ENCODE assay signal across 8 cellular contexts in the genomic region with DNA sequence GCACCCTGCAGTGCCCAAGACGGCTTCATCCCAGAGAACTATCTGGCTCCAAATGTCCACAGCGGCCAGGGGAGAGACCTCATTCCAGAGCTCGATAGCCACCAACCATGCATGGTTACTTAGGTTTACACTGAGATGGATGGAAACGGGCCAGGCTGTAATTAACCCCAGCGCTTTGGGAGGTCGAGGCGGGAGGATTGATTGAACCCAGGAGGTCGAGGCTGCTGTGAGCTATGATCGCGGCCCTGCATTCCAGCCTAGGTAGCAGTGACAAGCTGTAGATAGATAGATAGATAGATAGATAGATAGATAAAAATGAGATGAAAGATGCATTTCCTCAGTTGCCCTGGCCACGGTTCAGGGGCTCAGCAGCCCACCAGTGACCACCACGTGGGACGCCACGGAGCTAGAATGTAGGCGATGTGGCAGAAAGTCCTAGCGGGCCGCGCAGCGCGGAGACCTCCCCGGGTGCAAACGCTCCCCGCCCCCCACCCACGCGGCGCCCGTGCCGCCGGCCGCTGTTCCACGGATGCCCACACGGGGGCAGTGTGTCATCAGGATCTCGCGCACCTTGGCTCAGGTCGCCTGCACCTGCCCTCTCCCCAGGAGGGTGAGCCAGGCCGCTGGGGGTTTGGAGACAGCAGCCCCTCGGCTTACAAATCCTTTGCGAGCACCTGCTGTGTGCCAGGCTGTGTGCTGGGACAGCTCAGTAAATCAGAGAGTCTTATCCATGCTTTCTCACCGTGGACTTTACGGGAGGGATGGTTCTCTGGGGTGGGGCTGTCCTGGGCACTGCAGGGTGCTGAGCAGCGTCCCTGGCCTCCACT. TPM values are rescaled to one million over a fixed set of nuclear protein-coding genes. Genes with fewer than 3 reads are reported as not detected.
DNase-seq lines count a peak whose midpoint lies in the region; ATAC-seq, FAIRE-seq and TF ChIP-seq lines count a peak whose summit lies in the region.

No MANE protein-coding gene starts in this region.

- H3K36me3 ChIP-seq in mammary epithelial cell (ENCODE audit: insufficient read depth, low read length) (no peaks in the 10 kb centered on the region), HepG2 (replicated peaks in 1 of 2; ENCODE audit: control insufficient read depth in 1 of 2, insufficient read depth in 2 of 2, low read length in 2 of 2) (no peaks in the 10 kb centered on the region)

- TF ChIP-seq EP300 in HepG2 (IDR thresholded peaks at IDR 0.05; ENCODE audit: low read depth in 2 of 2, low read length in 2 of 2) (no peak), HepG2 (CRISPR knock-in tag; IDR thresholded peaks at IDR 0.05; ENCODE audit: borderline replicate concordance) (no peak)

- H3K79me2 ChIP-seq in mammary epithelial cell (ENCODE audit: insufficient read depth, low read length) (no peaks in the 10 kb centered on the region), HepG2 (ENCODE audit: insufficient read depth, low read length) (no peaks in the 10 kb centered on the region)

- DNase-seq in DMS153 (lab: John Stamatoyannopoulos, UW): peak; percentile 36
- DNase-seq in KG1 (lab: John Stamatoyannopoulos, UW): peak; percentile 6
- DNase-seq in mammary epithelial cell: peak; percentile 38
- DNase-seq in HepG2 (ENCODE audit: low spot score): no peak
- peak; percentile 68 for DNase-seq in stimulated activated CD8-positive, alpha-beta memory T cell treated with anti-CD3 and anti-CD28 coated beads, Interleukin-15, amount 100 ng/mL, for 1 hour (ENCODE audit: low read depth)
- DNase-seq in epidermal melanocyte (ENCODE audit: insufficient read length, low spot score): no peak

- POLR2A ChIA-PET in HepG2 (lab: Yijun Ruan, JAX): no interaction called here

- TF ChIP-seq CTCF in VCaP (conservative IDR thresholded peaks at IDR 0.05) (peak; percentile 89), mammary epithelial cell (conservative IDR thresholded peaks at IDR 0.05 in 1 of 2, IDR thresholded peaks at IDR 0.05 in 1 of 2; ENCODE audit: extremely low read depth in 1 of 2, insufficient read depth in 1 of 2, low read depth in 1 of 2, low read length in 2 of 2) (peak; percentile 69 to 94), HepG2 (CRISPR knock-in tag; IDR thresholded peaks at IDR 0.05) (peak; percentile 94)

- peak overlapping the region in 1 of 3 experiments; percentile 16 for H3K4me3 ChIP-seq in mammary epithelial cell (replicated peaks in 1 of 3; ENCODE audit: insufficient read depth in 1 of 3, low read depth in 2 of 3, low read length in 3 of 3)
- peak overlapping the region in 1 of 3 experiments; percentile 44; a peak in 1 of 6 replicates for H3K4me3 ChIP-seq in HepG2 (replicated peaks in 1 of 3; ENCODE audit: insufficient read depth in 1 of 3, low read depth in 2 of 3, low read length in 3 of 3)

- intact Hi-C loops in mammary epithelial cell (cut with micrococcal nuclease): loop anchor here (1.0 kb wide), 3 partner anchors 32 to 174 kb away; no protein-coding TSS in a partner anchor
- intact Hi-C loops in HepG2 (cut with micrococcal nuclease; ENCODE audit: unreplicated experiment): no loop called here

- in situ Hi-C loops in mammary epithelial cell (cut with MboI; ENCODE audit: low sequenced_read_pairs in 2 of 2): loop anchor here in 1 of 2 donors (10.0 kb wide), 1 partner anchor 89 kb away; no protein-coding TSS in a partner anchor
- in situ Hi-C loops in HepG2 (cut with HindIII; ENCODE audit: extremely low pct_ligation_motif_present, low pct_unique_long_range_greater_than_20kb): loop anchor here (10.0 kb wide), 1 partner anchor 49 kb away; no protein-coding TSS in a partner anchor

- CTCF ChIA-PET in mammary epithelial cell (lab: Charles Lee; ENCODE audit: low non-redundant PET): interaction anchor here (0.5 to 0.6 kb wide), 2 partner anchors 66 to 125 kb away, joined by 7 to 14 read pairs; no protein-coding TSS in a partner anchor
- CTCF ChIA-PET in HepG2 (lab: Yijun Ruan, JAX; ENCODE audit: low intra/inter-chr PET ratio, low total read pairs): interaction anchor here (1.1 to 3.6 kb wide), 4 partner anchors 28 to 114 kb away, joined by 3 to 34 read pairs (median 18); no protein-coding TSS in a partner anchor

- peak; percentile 77 for ATAC-seq in HepG2
- no peak for ATAC-seq in HG03108 (IDR thresholded peaks at IDR 0.05; ENCODE audit: unreplicated experiment)

- H3K4me2 ChIP-seq in mammary epithelial cell (ENCODE audit: insufficient read depth, low read depth, low read length) (peak overlapping the region; percentile 71), HepG2 (ENCODE audit: low read depth, low read length) (peak overlapping the region; percentile 69)

- H3K27me3 ChIP-seq in mammary epithelial cell (ENCODE audit: insufficient read depth, low read length) (no peaks in the 10 kb centered on the region), HepG2 (ENCODE audit: control insufficient read depth in 1 of 2, insufficient read depth in 2 of 2, low read length in 2 of 2) (peaks cover 0 to 4% of the 10 kb centered on the region in 2 experiments; a peak in 1 of 5 replicates)

- H3K9ac ChIP-seq in mammary epithelial cell (ENCODE audit: insufficient read depth, low read length): no peak overlapping the region
- no peak overlapping the region for H3K9ac ChIP-seq in HepG2 (ENCODE audit: insufficient read depth, low read depth, low read length)

- BruUV-seq in mammary epithelial cell (replicated peaks; lab: Mats Ljungman, UMichigan) (no TSS peak), HepG2 (replicated peaks; lab: Mats Ljungman, UMichigan) (no TSS peak)

- TF ChIP-seq RAD21 in HepG2 (CRISPR knock-in tag; IDR thresholded peaks at IDR 0.05): peak; percentile 95

- dilution Hi-C loops in mammary epithelial cell (cut with HindIII; ENCODE audit: low sequenced_read_pairs): no loop called here

- H3K27ac ChIP-seq in VCaP (no peak overlapping the region), mammary epithelial cell (ENCODE audit: insufficient read depth, low read depth, low read length) (no peak overlapping the region), HepG2 (ENCODE audit: extremely low read length, insufficient read depth, low read length) (no peak overlapping the region)

- H3K4me1 ChIP-seq in mammary epithelial cell (ENCODE audit: insufficient read depth, low read length) (peaks cover 6% of the 10 kb centered on the region), HepG2 (ENCODE audit: insufficient read depth, low read length) (peaks cover 20% of the 10 kb centered on the region)

- no peaks in the 10 kb centered on the region for H4K20me1 ChIP-seq in mammary epithelial cell (ENCODE audit: insufficient read depth, low read length)
- no peaks in the 10 kb centered on the region for H4K20me1 ChIP-seq in HepG2 (ENCODE audit: insufficient read depth, low read length)

- no peak for TF ChIP-seq POLR2A in HepG2 (IDR thresholded peaks at IDR 0.05; ENCODE audit: insufficient read depth in 1 of 2, low read depth in 2 of 2, low read length in 2 of 2)

- H3K9me3 ChIP-seq in mammary epithelial cell (replicated peaks; ENCODE audit: insufficient read depth, low read length) (no peaks in the 10 kb centered on the region), HepG2 (ENCODE audit: low read length) (no peaks in the 10 kb centered on the region)

- WGBS in mammary epithelial cell (ENCODE audit: low coverage, missing lambda C conversion rate): 13% methylated on average over 34 of the region's 41 CpGs
- WGBS in HepG2 (ENCODE audit: low lambda C conversion rate): 8% methylated on average over 20 of the region's 41 CpGs

- peak; percentile 12 for FAIRE-seq in HepG2 (lab: Jason Lieb, UNC)

- H2AFZ ChIP-seq in mammary epithelial cell (ENCODE audit: low read depth, low read length): peak overlapping the region; percentile 23
- no peak overlapping the region for H2AFZ ChIP-seq in HepG2 (ENCODE audit: low read length)

RNA-seq across cellular contexts. Expression of gene TLE5, which starts 13.5 kb away (rescaled TPM):
- 100 to 1,000 TPM; 348 to 349 TPM for total RNA-seq in mammary epithelial cell
- polyA plus RNA-seq in mammary epithelial cell: 370 TPM
- 319 TPM for polyA minus RNA-seq in mammary epithelial cell
- total RNA-seq in HepG2 (2016; rRNA removed; fragmentation: Illumina TruSeq; extraction: Trizol): 51.6 and 62.8 TPM in 2 replicates
- 148 and 187 TPM in 2 replicates for total RNA-seq in HepG2 (2016; cell fraction: cytosol; rRNA removed; fragmentation: Illumina TruSeq; extraction: Trizol; ENCODE audit: low read depth)
- total RNA-seq in HepG2 (2016; cell fraction: insoluble cytoplasmic fraction; rRNA removed; fragmentation: Illumina TruSeq; extraction: Trizol): 41.9 and 63.2 TPM in 2 replicates
- 155 and 189 TPM in 2 replicates for total RNA-seq in HepG2 (2016; cell fraction: membrane; rRNA removed; fragmentation: Illumina TruSeq; extraction: Trizol)
- total RNA-seq in HepG2 (2016; cell fraction: nucleus; rRNA removed; fragmentation: Illumina TruSeq; extraction: Trizol): 29.0 and 32.6 TPM in 2 replicates
- polyA plus RNA-seq in HepG2 (2011; rRNA removed): 189 and 246 TPM in 2 replicates
- polyA plus RNA-seq in HepG2 (2011; cell fraction: cytosol; rRNA removed): 170 and 253 TPM in 2 replicates
- polyA plus RNA-seq in HepG2 (2011; cell fraction: nucleus; rRNA removed): 312 and 359 TPM in 2 replicates
- polyA plus RNA-seq in HepG2 (2012): 157 and 182 TPM in 2 replicates
- 365 and 380 TPM in 2 replicates for polyA plus RNA-seq in HepG2 (2016; cell fraction: cytosol; fragmentation: Illumina TruSeq; extraction: Trizol; ENCODE audit: low read depth)
- polyA plus RNA-seq in HepG2 (2016; cell fraction: insoluble cytoplasmic fraction; fragmentation: Illumina TruSeq; extraction: Trizol; ENCODE audit: low read depth): 90.9 and 108 TPM in 2 replicates
- 308 and 330 TPM in 2 replicates for polyA plus RNA-seq in HepG2 (2016; cell fraction: membrane; fragmentation: Illumina TruSeq; extraction: Trizol; ENCODE audit: low read depth)
- polyA plus RNA-seq in HepG2 (2016; cell fraction: nucleus; fragmentation: Illumina TruSeq; extraction: Trizol; ENCODE audit: insufficient read depth, low read depth): 105 and 117 TPM in 2 replicates
- 213 and 462 TPM in 2 replicates for polyA minus RNA-seq in HepG2 (2011; rRNA and poly(A)+ RNA removed; ENCODE audit: low replicate concordance)
- polyA minus RNA-seq in HepG2 (2011; cell fraction: cytosol; rRNA and poly(A)+ RNA removed): 159 and 180 TPM in 2 replicates
- polyA minus RNA-seq in HepG2 (2011; cell fraction: nucleus; rRNA and poly(A)+ RNA removed): 36.2 and 46.2 TPM in 2 replicates

RNA-seq across cellular contexts. Expression of gene GNA11, which starts 18.3 kb away (rescaled TPM):
- total RNA-seq in mammary epithelial cell (10 to 100 TPM; 68.1 to 91.4 TPM), HepG2 (2016; rRNA removed; fragmentation: Illumina TruSeq; extraction: Trizol) (18.8 and 26.8 TPM in 2 replicates)
- polyA plus RNA-seq in mammary epithelial cell (67.4 TPM), HepG2 (2011; rRNA removed) (16.0 and 16.8 TPM in 2 replicates)
- polyA minus RNA-seq in mammary epithelial cell: 86.9 TPM
- total RNA-seq in HepG2 (2016; cell fraction: cytosol; rRNA removed; fragmentation: Illumina TruSeq; extraction: Trizol; ENCODE audit: low read depth): 4.5 and 5.5 TPM in 2 replicates
- total RNA-seq in HepG2 (2016; cell fraction: insoluble cytoplasmic fraction; rRNA removed; fragmentation: Illumina TruSeq; extraction: Trizol): 16.2 and 28.2 TPM in 2 replicates
- 20.2 and 20.3 TPM in 2 replicates for total RNA-seq in HepG2 (2016; cell fraction: membrane; rRNA removed; fragmentation: Illumina TruSeq; extraction: Trizol)
- total RNA-seq in HepG2 (2016; cell fraction: nucleus; rRNA removed; fragmentation: Illumina TruSeq; extraction: Trizol): 13.2 and 15.8 TPM in 2 replicates
- polyA plus RNA-seq in HepG2 (2011; cell fraction: cytosol; rRNA removed): 18.0 and 19.4 TPM in 2 replicates
- polyA plus RNA-seq in HepG2 (2011; cell fraction: nucleus; rRNA removed): 24.5 and 30.8 TPM in 2 replicates
- 21.5 and 25.5 TPM in 2 replicates for polyA plus RNA-seq in HepG2 (2012)
- 4.2 and 4.6 TPM in 2 replicates for polyA plus RNA-seq in HepG2 (2016; cell fraction: cytosol; fragmentation: Illumina TruSeq; extraction: Trizol; ENCODE audit: low read depth)
- polyA plus RNA-seq in HepG2 (2016; cell fraction: insoluble cytoplasmic fraction; fragmentation: Illumina TruSeq; extraction: Trizol; ENCODE audit: low read depth): 25.9 and 33.9 TPM in 2 replicates
- 14.1 and 15.9 TPM in 2 replicates for polyA plus RNA-seq in HepG2 (2016; cell fraction: membrane; fragmentation: Illumina TruSeq; extraction: Trizol; ENCODE audit: low read depth)
- 31.1 and 31.9 TPM in 2 replicates for polyA plus RNA-seq in HepG2 (2016; cell fraction: nucleus; fragmentation: Illumina TruSeq; extraction: Trizol; ENCODE audit: insufficient read depth, low read depth)
- polyA minus RNA-seq in HepG2 (2011; rRNA and poly(A)+ RNA removed; ENCODE audit: low replicate concordance): 36.6 and 52.6 TPM in 2 replicates
- 10.8 and 16.8 TPM in 2 replicates for polyA minus RNA-seq in HepG2 (2011; cell fraction: cytosol; rRNA and poly(A)+ RNA removed)
- polyA minus RNA-seq in HepG2 (2011; cell fraction: nucleus; rRNA and poly(A)+ RNA removed): 6.7 and 7.1 TPM in 2 replicates

RNA-seq across cellular contexts. Expression of gene TLE2, which starts 46.7 kb away (rescaled TPM):
- total RNA-seq in mammary epithelial cell (1 to 10 TPM; 4.8 to 7.2 TPM), HepG2 (2016; rRNA removed; fragmentation: Illumina TruSeq; extraction: Trizol) (0.07 TPM in 1 of 2 replicates, not detected in the other)
- polyA plus RNA-seq in mammary epithelial cell (0.87 TPM), HepG2 (2011; rRNA removed) (0.72 and 0.81 TPM in 2 replicates)
- polyA minus RNA-seq in mammary epithelial cell: 0.78 TPM
- total RNA-seq in HepG2 (2016; cell fraction: cytosol; rRNA removed; fragmentation: Illumina TruSeq; extraction: Trizol; ENCODE audit: low read depth): not detected in 2 replicates
- total RNA-seq in HepG2 (2016; cell fraction: insoluble cytoplasmic fraction; rRNA removed; fragmentation: Illumina TruSeq; extraction: Trizol): not detected in 2 replicates
- total RNA-seq in HepG2 (2016; cell fraction: membrane; rRNA removed; fragmentation: Illumina TruSeq; extraction: Trizol): 0.14 and 0.15 TPM in 2 replicates
- total RNA-seq in HepG2 (2016; cell fraction: nucleus; rRNA removed; fragmentation: Illumina TruSeq; extraction: Trizol): not detected in 2 replicates
- 0.21 and 0.25 TPM in 2 replicates for polyA plus RNA-seq in HepG2 (2011; cell fraction: cytosol; rRNA removed)
- 1.8 and 1.9 TPM in 2 replicates for polyA plus RNA-seq in HepG2 (2011; cell fraction: nucleus; rRNA removed)
- 0.67 and 0.75 TPM in 2 replicates for polyA plus RNA-seq in HepG2 (2012)
- 0.19 and 0.40 TPM in 2 replicates for polyA plus RNA-seq in HepG2 (2016; cell fraction: cytosol; fragmentation: Illumina TruSeq; extraction: Trizol; ENCODE audit: low read depth)
- 0.13 TPM in 1 of 2 replicates, not detected in the other for polyA plus RNA-seq in HepG2 (2016; cell fraction: insoluble cytoplasmic fraction; fragmentation: Illumina TruSeq; extraction: Trizol; ENCODE audit: low read depth)
- polyA plus RNA-seq in HepG2 (2016; cell fraction: membrane; fragmentation: Illumina TruSeq; extraction: Trizol; ENCODE audit: low read depth): 0.23 and 0.82 TPM in 2 replicates
- 0.56 TPM in 1 of 2 replicates, not detected in the other for polyA plus RNA-seq in HepG2 (2016; cell fraction: nucleus; fragmentation: Illumina TruSeq; extraction: Trizol; ENCODE audit: insufficient read depth, low read depth)
- 1.3 and 12.9 TPM in 2 replicates for polyA minus RNA-seq in HepG2 (2011; rRNA and poly(A)+ RNA removed; ENCODE audit: low replicate concordance)
- polyA minus RNA-seq in HepG2 (2011; cell fraction: cytosol; rRNA and poly(A)+ RNA removed): 0.35 and 0.89 TPM in 2 replicates
- 0.77 TPM in 1 of 2 replicates, not detected in the other for polyA minus RNA-seq in HepG2 (2011; cell fraction: nucleus; rRNA and poly(A)+ RNA removed)

Comparison
In these comparisons a context has a peak if more than half of its experiments do, and no peak if none do; other contexts are left out.
1. DNase-seq: peak in DMS153 (single experiment), KG1 (single experiment), mammary epithelial cell (single experiment) and stimulated activated CD8-positive, alpha-beta memory T cell treated with anti-CD3 and anti-CD28 coated beads, Interleukin-15, amount 100 ng/mL, for 1 hour (single experiment); none in HepG2 (single experiment) and epidermal melanocyte (single experiment).
2. Peak in every context shown above with its lines, with median percentiles within 50 percentile points of each other: CTCF ChIP-seq.